In the genomic region with DNA sequence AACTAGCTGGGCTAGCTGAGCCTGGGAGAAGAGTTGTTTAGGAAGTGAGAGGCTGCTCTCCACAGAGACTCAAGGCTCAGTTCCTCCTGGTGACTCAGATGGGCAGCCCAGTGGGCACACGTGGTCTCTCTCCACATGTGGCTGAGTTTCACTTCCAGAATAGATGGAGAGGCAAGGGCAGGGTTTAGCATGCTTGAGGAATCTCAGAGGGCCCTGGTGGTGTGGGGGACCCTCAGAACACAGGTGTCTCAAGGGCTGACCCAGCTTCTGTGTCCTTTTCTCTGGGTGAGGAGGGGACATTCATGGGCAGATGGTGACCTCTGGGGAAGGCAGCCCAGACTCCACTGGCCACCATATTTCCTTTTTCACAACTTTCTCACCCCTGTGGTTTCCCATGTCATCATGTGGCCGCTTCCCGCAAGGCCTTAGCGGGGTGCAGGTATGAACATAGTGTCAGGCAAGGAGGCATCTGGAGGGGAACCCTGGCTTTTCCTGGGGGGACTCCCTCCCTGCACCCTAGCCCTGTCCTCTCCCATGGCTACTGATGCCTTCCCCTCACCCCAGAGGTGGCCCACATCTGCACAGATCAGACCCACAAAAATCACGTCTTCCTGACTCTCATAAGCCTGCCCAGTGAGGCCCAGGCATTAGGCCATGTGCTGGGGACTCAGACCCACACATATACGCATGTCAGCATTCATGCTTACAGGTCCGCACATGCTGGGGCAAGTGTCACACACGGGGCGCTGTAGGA, we compare ENCODE assay signal across 8 cellular contexts. TPM values are rescaled to one million over a fixed set of nuclear protein-coding genes. Genes with fewer than 3 reads are reported as not detected.
DNase-seq lines count a peak whose midpoint lies in the region; ATAC-seq and TF ChIP-seq lines count a peak whose summit lies in the region.

No MANE protein-coding gene starts in this region.

- no peak overlapping the region for H2BK12ac ChIP-seq in H9 (ENCODE audit: insufficient read length, low read depth, low read length)

- H2BK15ac ChIP-seq in H9 (ENCODE audit: low read depth, low read length), result no peak overlapping the region

- no peak overlapping the region for H2BK120ac ChIP-seq in H9 (ENCODE audit: low read depth, low read length, poor library complexity, severe bottlenecking)

- no peak overlapping the region for H2AK5ac ChIP-seq in H9 (ENCODE audit: insufficient read length, low read length)

- H3K23ac ChIP-seq in H9 (ENCODE audit: insufficient read length, low read depth, low read length), result no peak overlapping the region

- no peaks in the 10 kb centered on the region for H3K79me2 ChIP-seq in H9 (ENCODE audit: insufficient read depth, low read length)

- H3K4me2 ChIP-seq in H9 (ENCODE audit: insufficient read depth, insufficient read length, low read length), result no peak overlapping the region

- H3K79me1 ChIP-seq in H9 (ENCODE audit: insufficient read depth, low read depth, low read length, poor library complexity, severe bottlenecking), result no peaks in the 10 kb centered on the region

- no peaks in the 10 kb centered on the region; a peak in 1 of 5 replicates for H3K9me3 Mint-ChIP-seq in H9

- no peaks in the 10 kb centered on the region for H3K4me1 ChIP-seq in H9 (ENCODE audit: insufficient read depth, low read length)

- no peak overlapping the region for H3K27ac ChIP-seq in H9 (ENCODE audit: insufficient read length, low read depth, low read length)

- H3K27me3 ChIP-seq in H9 (ENCODE audit: insufficient read depth, low read length), result no peaks in the 10 kb centered on the region

- H4K91ac ChIP-seq in H9 (ENCODE audit: insufficient read length, low read depth, low read length), result no peak overlapping the region

- DNase-seq in RPMI8226 (peak; percentile 92), kidney tubule cell (ENCODE audit: low spot score) (peak; percentile 64), H9 (no peak), NCI-H2081 treated with DMSO at 0.1 percent for 48 hours (lab: John Stamatoyannopoulos, UW) (no peak), T1000 (lab: John Stamatoyannopoulos, UW) (no peak), activated T-cell treated with anti-CD3 and anti-CD28 coated beads for 4 hours (no peak)

- ATAC-seq in GM18861 (IDR thresholded peaks at IDR 0.05; ENCODE audit: unreplicated experiment), result peak; percentile 37
- peak; percentile 38 for ATAC-seq in HG02840 (IDR thresholded peaks at IDR 0.05; ENCODE audit: low FRiP score, unreplicated experiment)

- no peak overlapping the region for H3K9ac ChIP-seq in H9 (ENCODE audit: extremely low read depth, insufficient read length, low read length)

- no peak overlapping the region for H3K4ac ChIP-seq in H9 (ENCODE audit: low read depth, low read length)

- no peak overlapping the region for H4K8ac ChIP-seq in H9 (replicated peaks; ENCODE audit: insufficient read length, low read depth, low read length)

- H3K27me3 Mint-ChIP-seq in H9 (ENCODE audit: low read depth), result peaks cover 13% of the 10 kb centered on the region

- no peak for TF ChIP-seq CTCF in H9 (conservative IDR thresholded peaks at IDR 0.05)

- no peak overlapping the region for H3K56ac ChIP-seq in H9 (ENCODE audit: insufficient read length, low read depth, low read length)

- H4K20me1 ChIP-seq in H9 (ENCODE audit: control insufficient read depth, insufficient read depth, insufficient read length), result no peaks in the 10 kb centered on the region

- H2AFZ ChIP-seq in H9 (ENCODE audit: low read length), result no peak overlapping the region

- no peak overlapping the region; the same call in 1 of the 2 replicates for H3K14ac ChIP-seq in H9 (ENCODE audit: insufficient read depth, low read length)

- no peak overlapping the region for H3T11ph ChIP-seq in H9 (ENCODE audit: low read length)

- H3K36me3 Mint-ChIP-seq in H9 (ENCODE audit: insufficient read depth in 1 of 3, low read depth in 3 of 3), result peaks cover 3 to 17% (median 6%) of the 10 kb centered on the region in 3 experiments; a peak in 6 of 7 replicates

- no peak overlapping the region; a peak in 1 of 5 replicates for H3K4me3 Mint-ChIP-seq in H9

- H2BK5ac ChIP-seq in H9 (ENCODE audit: insufficient read length, low read length), result no peak overlapping the region

- no peak overlapping the region for H2BK20ac ChIP-seq in H9 (ENCODE audit: low read depth, low read length, poor library complexity, severe bottlenecking)

- no peaks in the 10 kb centered on the region for H3K9me3 ChIP-seq in H9 (ENCODE audit: control insufficient read depth, low read depth, low read length)

- H3K27ac Mint-ChIP-seq in H9, result no peak overlapping the region

- peaks cover 8 to 13% of the 10 kb centered on the region in 2 experiments for H3K4me1 Mint-ChIP-seq in H9

- no peak overlapping the region for H3K18ac ChIP-seq in H9 (ENCODE audit: insufficient read length, low read depth, low read length)

- peaks cover 5% of the 10 kb centered on the region for H3K23me2 ChIP-seq in H9 (ENCODE audit: insufficient read length, low read depth, low read length, poor library complexity, severe bottlenecking)

- WGBS in H9 (ENCODE audit: extremely low coverage, insufficient read length, low lambda C conversion rate), result no CpG with 5 or more reads among the region's 9 CpGs

- no peak overlapping the region for H4K5ac ChIP-seq in H9 (ENCODE audit: insufficient read length, low read depth, low read length)

RNA-seq across cellular contexts. Expression of gene GRN, which starts 3.3 kb away (rescaled TPM):
- 127 and 130 TPM in 2 replicates for total RNA-seq in H9 (2021)

RNA-seq across cellular contexts. Expression of gene FAM171A2, which starts 15.2 kb away (rescaled TPM):
- 27.3 and 27.5 TPM in 2 replicates for total RNA-seq in H9 (2021)

RNA-seq across cellular contexts. Expression of gene SLC25A39, which starts 23.8 kb away (rescaled TPM):
- total RNA-seq in H9 (2021), result 227 and 235 TPM in 2 replicates

RNA-seq across cellular contexts. Expression of gene RUNDC3A, which starts 40.0 kb away (rescaled TPM):
- total RNA-seq in H9 (2021), result 2.2 and 3.8 TPM in 2 replicates

RNA-seq across cellular contexts. Expression of gene ITGA2B, which starts 41.0 kb away (rescaled TPM):
- 8.3 and 10.1 TPM in 2 replicates for total RNA-seq in H9 (2021)

Comparison
In these comparisons a context has a peak if more than half of its experiments do, and no peak if none do; other contexts are left out.
1. DNase-seq: peak in RPMI8226 (single experiment) and kidney tubule cell (single experiment); none in H9 (single experiment), NCI-H2081 treated with DMSO at 0.1 percent for 48 hours (single experiment), T1000 (single experiment) and activated T-cell treated with anti-CD3 and anti-CD28 coated beads for 4 hours (single experiment).